8 cellular contexts compared by ENCODE assay signal in the genomic region with DNA sequence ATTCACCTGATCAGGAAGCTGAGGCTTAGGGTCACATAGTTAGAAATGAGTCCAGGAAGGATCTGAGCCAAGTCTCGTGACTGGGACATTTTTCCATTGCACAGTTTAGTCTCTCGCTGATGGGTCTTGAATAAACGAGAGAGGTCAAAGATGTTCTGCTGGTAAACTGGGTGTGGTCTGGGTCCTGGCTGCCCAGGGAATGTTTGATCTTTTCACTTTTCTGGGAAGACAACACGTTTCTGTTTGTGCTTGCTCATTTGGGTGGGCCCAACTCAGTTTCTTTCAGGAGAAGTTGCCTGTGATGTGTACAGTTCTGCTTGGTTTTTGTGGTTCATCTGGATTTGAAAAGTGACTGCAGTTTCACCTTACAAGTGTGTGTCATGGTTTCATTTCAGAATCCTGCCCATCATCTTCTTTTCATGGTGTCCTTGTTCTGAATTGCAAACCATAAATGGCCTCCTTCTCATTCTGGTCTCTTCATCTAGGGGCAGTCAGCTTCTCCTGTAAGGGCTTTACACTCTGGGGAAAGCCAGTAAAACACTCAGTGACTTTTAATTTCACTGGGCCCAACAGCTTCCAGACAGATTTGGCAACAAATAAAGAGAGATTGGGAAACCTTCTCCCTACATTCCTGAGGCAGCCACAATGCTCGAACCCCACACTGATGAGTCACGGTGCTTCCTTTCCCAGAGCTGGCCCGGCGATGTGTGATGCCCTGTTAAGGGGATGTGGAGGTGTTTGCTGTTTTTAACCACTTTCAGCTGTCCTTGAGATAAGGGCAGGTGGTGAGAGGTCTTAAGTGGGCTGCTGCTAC. TPM values are rescaled to one million over a fixed set of nuclear protein-coding genes. Genes with fewer than 3 reads are reported as not detected.
DNase-seq lines count a peak whose midpoint lies in the region; ATAC-seq and TF ChIP-seq lines count a peak whose summit lies in the region.

No MANE protein-coding gene starts in this region.

- H3K9me3 Mint-ChIP-seq in CD8-positive, alpha-beta T cell: no peaks in the 10 kb centered on the region

- CTCF ChIA-PET in CD8-positive, alpha-beta T cell (lab: Charles Lee): no interaction called here

- H3K4me2 ChIP-seq in BLaER1 treated with 17β-estradiol and CSF1 and Interleukin-3, amounts not matched to agents 10 nM and 100 nM: peak overlapping the region in 9 of 11 experiments; percentile 4 to 90 (median 76); a peak in 16 of 22 replicates

- ATAC-seq in GM21619 (IDR thresholded peaks at IDR 0.05; ENCODE audit: unreplicated experiment): peak; percentile 51
- no peak for ATAC-seq in CD8-positive, alpha-beta T cell

- POLR2A ChIA-PET in CD8-positive, alpha-beta T cell (lab: Charles Lee): no interaction called here

- H3K27ac ChIP-seq in BLaER1 treated with 17β-estradiol and CSF1 and Interleukin-3, amounts not matched to agents 10 nM and 100 nM: peak overlapping the region in 7 of 11 experiments; percentile 15 to 74 (median 55); a peak in 13 of 22 replicates
- H3K27ac ChIP-seq in colonic mucosa (peak overlapping the region; percentile 35), neutrophil (peak overlapping the region; percentile 84)
- H3K27ac ChIP-seq in CD8-positive, alpha-beta T cell (ENCODE audit: low read depth, low read length): no peak overlapping the region

- H3K4me1 ChIP-seq in BLaER1 treated with 17β-estradiol and CSF1 and Interleukin-3, amounts not matched to agents 10 nM and 100 nM: peaks cover 5 to 35% (median 27%) of the 10 kb centered on the region in 10 experiments; a peak in 18 of 20 replicates
- H3K4me1 ChIP-seq in colonic mucosa (no peaks in the 10 kb centered on the region), neutrophil (ENCODE audit: control insufficient read depth in 1 of 2, insufficient read depth in 1 of 2, low read depth in 1 of 2, low read length in 1 of 2) (peaks cover 24 to 40% of the 10 kb centered on the region in 2 experiments)
- H3K4me1 ChIP-seq in CD8-positive, alpha-beta T cell (ENCODE audit: insufficient read depth, low read length): no peaks in the 10 kb centered on the region

- H3K9me3 ChIP-seq in BLaER1 treated with 17β-estradiol and CSF1 and Interleukin-3, amounts not matched to agents 10 nM and 100 nM (replicated peaks in 1 of 11): no peaks in the 10 kb centered on the region
- H3K9me3 ChIP-seq in colonic mucosa (no peaks in the 10 kb centered on the region), neutrophil (no peaks in the 10 kb centered on the region)
- H3K9me3 ChIP-seq in CD8-positive, alpha-beta T cell (ENCODE audit: low read length): no peaks in the 10 kb centered on the region

- peak overlapping the region in 4 of 11 experiments; percentile 1 to 43 (median 22); a peak in 4 of 22 replicates for H3K9ac ChIP-seq in BLaER1 treated with 17β-estradiol and CSF1 and Interleukin-3, amounts not matched to agents 10 nM and 100 nM
- H3K9ac ChIP-seq in colonic mucosa (ENCODE audit: low read depth in 2 of 2, low read length in 2 of 2): no peak overlapping the region

- H4K20me1 ChIP-seq in BLaER1 treated with 17β-estradiol and CSF1 and Interleukin-3, amounts not matched to agents 10 nM and 100 nM: no peaks in the 10 kb centered on the region

- H3K36me3 Mint-ChIP-seq in CD8-positive, alpha-beta T cell: no peaks in the 10 kb centered on the region

- H3K4me3 Mint-ChIP-seq in CD8-positive, alpha-beta T cell: no peak overlapping the region

- no peak for TF ChIP-seq CTCF in colonic mucosa (IDR thresholded peaks at IDR 0.05)
- no peak for TF ChIP-seq CTCF in neutrophil (IDR thresholded peaks at IDR 0.05)
- TF ChIP-seq CTCF in CD8-positive, alpha-beta T cell (IDR thresholded peaks at IDR 0.05): no peak

- no peaks in the 10 kb centered on the region for H3K27me3 ChIP-seq in BLaER1 treated with 17β-estradiol and CSF1 and Interleukin-3, amounts not matched to agents 10 nM and 100 nM
- H3K27me3 ChIP-seq in colonic mucosa: no peaks in the 10 kb centered on the region
- no peaks in the 10 kb centered on the region for H3K27me3 ChIP-seq in neutrophil
- peaks cover 4% of the 10 kb centered on the region for H3K27me3 ChIP-seq in CD8-positive, alpha-beta T cell (ENCODE audit: insufficient read depth, low read length)

- peaks cover 32% of the 10 kb centered on the region for H3K27me3 Mint-ChIP-seq in CD8-positive, alpha-beta T cell (ENCODE audit: low read depth)

- H3K36me3 ChIP-seq in BLaER1 treated with 17β-estradiol and CSF1 and Interleukin-3, amounts not matched to agents 10 nM and 100 nM: no peaks in the 10 kb centered on the region
- H3K36me3 ChIP-seq in colonic mucosa (no peaks in the 10 kb centered on the region), neutrophil (no peaks in the 10 kb centered on the region)
- no peaks in the 10 kb centered on the region for H3K36me3 ChIP-seq in CD8-positive, alpha-beta T cell (ENCODE audit: insufficient read depth, low read length)

- peak overlapping the region in 1 of 10 experiments; percentile 26; a peak in 1 of 20 replicates for H3K4me3 ChIP-seq in BLaER1 treated with 17β-estradiol and CSF1 and Interleukin-3, amounts not matched to agents 10 nM and 100 nM
- no peak overlapping the region for H3K4me3 ChIP-seq in colonic mucosa
- peak overlapping the region; percentile 45 to 47 for H3K4me3 ChIP-seq in neutrophil (ENCODE audit: low read depth in 1 of 2, low read length in 1 of 2)
- H3K4me3 ChIP-seq in CD8-positive, alpha-beta T cell (ENCODE audit: low read depth, low read length): no peak overlapping the region

- H3K27ac Mint-ChIP-seq in CD8-positive, alpha-beta T cell: no peak overlapping the region

- intact Hi-C loops in colonic mucosa (cut with DNase I): no loop called here
- intact Hi-C loops in CD8-positive, alpha-beta T cell (cut with DNase I, micrococcal nuclease): no loop called here

- H3K4me1 Mint-ChIP-seq in CD8-positive, alpha-beta T cell (ENCODE audit: low read depth): no peaks in the 10 kb centered on the region

- DNase-seq in LoVo (ENCODE audit: low spot score) (peak; percentile 66), colonic mucosa (peak; percentile 29), NCI-H1930 (lab: John Stamatoyannopoulos, UW) (no peak), NCI-H1092 treated with DMSO at 0.1 percent for 48 hours (lab: John Stamatoyannopoulos, UW) (no peak)
- DNase-seq in CD8-positive, alpha-beta T cell: no peak

RNA-seq across cellular contexts. Expression of a gene that starts 7.2 kb away (rescaled TPM):
- 1 to 10 TPM in 1 of 2 donors, under 1 TPM in 1; 0.52 to 1.2 TPM for total RNA-seq in colonic mucosa
- total RNA-seq in CD8-positive, alpha-beta T cell: not detected

RNA-seq across cellular contexts. Expression of a gene that starts 37.8 kb away (rescaled TPM):
- 10 to 100 TPM; 30.4 to 32.3 TPM for total RNA-seq in colonic mucosa
- 10 to 100 TPM; 25.1 to 31.2 TPM for total RNA-seq in CD8-positive, alpha-beta T cell

Comparison
In these comparisons a context has a peak if more than half of its experiments do, and no peak if none do; other contexts are left out.
1. H3K4me3 ChIP-seq: peak in neutrophil (2 of 2); none in colonic mucosa (single experiment) and CD8-positive, alpha-beta T cell (single experiment).
2. DNase-seq: peak in LoVo (single experiment) and colonic mucosa (single experiment); none in NCI-H1930 (0 of 2), CD8-positive, alpha-beta T cell (0 of 7) and NCI-H1092 treated with DMSO at 0.1 percent for 48 hours (single experiment).